20 cellular contexts compared by ENCODE assay signal in the genomic region with DNA sequence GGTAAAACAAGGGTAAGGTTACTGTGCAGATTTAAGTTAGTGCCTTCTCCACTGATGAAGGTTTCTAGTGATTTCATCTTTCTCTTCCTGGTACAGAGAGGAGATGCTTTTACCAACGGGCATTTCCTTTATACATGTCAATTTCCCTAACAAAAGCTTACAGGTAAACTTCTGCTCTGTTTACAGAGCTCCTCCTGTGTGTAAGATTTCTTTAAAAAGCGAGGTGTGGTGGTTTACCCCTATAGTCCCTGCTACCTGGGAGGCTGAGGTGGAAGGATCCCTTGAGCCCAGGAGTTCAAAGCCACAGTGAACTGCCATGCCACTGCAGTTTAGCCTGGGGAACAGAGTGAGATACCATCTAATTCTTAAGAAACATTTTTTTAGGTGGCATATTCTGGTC. TPM values are rescaled to one million over a fixed set of nuclear protein-coding genes. Genes with fewer than 3 reads are reported as not detected.
DNase-seq lines count a peak whose midpoint lies in the region; ATAC-seq and TF ChIP-seq lines count a peak whose summit lies in the region.
"Had no signal": no experiment of that assay in that cellular context is flagged by ENCODE, and none has a peak within 500 bp of the region (broad histone marks: within the 10 kb centered on the region; RNA-seq: fewer than 3 reads in every experiment).

No MANE protein-coding gene starts in this region.

- H3K79me2 ChIP-seq in Loucy (ENCODE audit: insufficient read depth, low read length), result no peaks in the 10 kb centered on the region
- no peaks in the 10 kb centered on the region for H3K79me2 ChIP-seq in PC-9 (ENCODE audit: low read depth)
- H3K79me2 ChIP-seq in mesendoderm (ENCODE audit: control insufficient read depth, insufficient read depth, low read length), result no peaks in the 10 kb centered on the region

- TF ChIP-seq POLR2A in Peyer's patch (IDR thresholded peaks at IDR 0.05), result no peak

- peaks cover 5% of the 10 kb centered on the region for H3F3A ChIP-seq in Loucy (ENCODE audit: low read depth)
- H3F3A ChIP-seq in PC-9 (ENCODE audit: insufficient read depth, low read depth), result no peaks in the 10 kb centered on the region

- peaks cover 41% of the 10 kb centered on the region for H3K4me1 ChIP-seq in Loucy (ENCODE audit: insufficient read depth, low read length, poor library complexity, severe bottlenecking)
- H3K4me1 ChIP-seq in PC-9 (replicated peaks; ENCODE audit: insufficient read depth), result no peaks in the 10 kb centered on the region
- peaks cover 1% of the 10 kb centered on the region for H3K4me1 ChIP-seq in mesendoderm (ENCODE audit: control insufficient read depth, low read depth, low read length)
- peaks cover 0 to 7% (median 0%) of the 10 kb centered on the region in 4 donors for H3K4me1 ChIP-seq in Peyer's patch
- H3K4me1 ChIP-seq: A549, Caco-2 had no signal

- H3K36me3 ChIP-seq in Loucy (ENCODE audit: insufficient read depth, low read length), result no peaks in the 10 kb centered on the region
- H3K36me3 ChIP-seq in PC-9 (ENCODE audit: low read depth), result no peaks in the 10 kb centered on the region
- no peaks in the 10 kb centered on the region for H3K36me3 ChIP-seq in mesendoderm (ENCODE audit: control insufficient read depth, insufficient read depth, low read length)
- H3K36me3 ChIP-seq in Peyer's patch, result no peaks in the 10 kb centered on the region
- H3K36me3 ChIP-seq in H7 (replicated peaks; ENCODE audit: control insufficient read depth, insufficient read depth, low read length), result no peaks in the 10 kb centered on the region

- H2BK5ac ChIP-seq in mesendoderm (ENCODE audit: low read length), result no peak overlapping the region

- TF ChIP-seq CTCF in Loucy (conservative IDR thresholded peaks at IDR 0.05; ENCODE audit: low read length) (no peak), PC-9 (conservative IDR thresholded peaks at IDR 0.05) (no peak), Peyer's patch (IDR thresholded peaks at IDR 0.05) (no peak)

- H3K4me2 ChIP-seq in Loucy (ENCODE audit: low read depth, low read length, poor library complexity, severe bottlenecking) (peak overlapping the region; percentile 28), PC-9 (no peak overlapping the region), mesendoderm (ENCODE audit: low read length) (no peak overlapping the region)
- H3K4me2 ChIP-seq: A549 had no signal

- no CpG with 5 or more reads among the region's 2 CpGs for WGBS in mesendoderm (ENCODE audit: extremely low coverage, insufficient coverage, low lambda C conversion rate)

- BruUV-seq in PC-9 (replicated peaks; lab: Mats Ljungman, UMichigan), result no TSS peak

- H2BK15ac ChIP-seq in mesendoderm (replicated peaks; ENCODE audit: low read depth), result no peak overlapping the region

- POLR2A ChIA-PET in PC-9 (lab: Charles Lee; ENCODE audit: unreplicated experiment), result no interaction called here

- H3K23ac ChIP-seq in mesendoderm (ENCODE audit: low read length), result no peak overlapping the region

- no peak overlapping the region for H4K5ac ChIP-seq in mesendoderm (ENCODE audit: low read length)

- H3K79me1 ChIP-seq in mesendoderm (ENCODE audit: low read length), result no peaks in the 10 kb centered on the region

- CTCF ChIA-PET in PC-9 (lab: Charles Lee), result no interaction called here

- H3K9me3 ChIP-seq in Loucy (ENCODE audit: insufficient read depth, low read depth, low read length) (no peaks in the 10 kb centered on the region), PC-9 (ENCODE audit: insufficient read depth, low read depth) (no peaks in the 10 kb centered on the region), Peyer's patch (no peaks in the 10 kb centered on the region)
- H3K9me3 ChIP-seq: A549, Caco-2 had no signal

- H4K8ac ChIP-seq in mesendoderm (ENCODE audit: low read depth, low read length), result no peak overlapping the region

- H3K4me3 ChIP-seq in Loucy (ENCODE audit: low read length, poor library complexity, severe bottlenecking), result no peak overlapping the region
- no peak overlapping the region for H3K4me3 ChIP-seq in PC-9
- H3K4me3 ChIP-seq in mesendoderm (ENCODE audit: low read length), result no peak overlapping the region
- no peak overlapping the region for H3K4me3 ChIP-seq in Peyer's patch
- H3K4me3 ChIP-seq in H7 (ENCODE audit: insufficient read depth, low read depth, low read length), result no peak overlapping the region
- H3K4me3 ChIP-seq: A549, GM12878, GM23248 had no signal

- no peaks in the 10 kb centered on the region for H3K27me3 ChIP-seq in Loucy (ENCODE audit: insufficient read depth, low read length, poor library complexity, severe bottlenecking)
- no peaks in the 10 kb centered on the region for H3K27me3 ChIP-seq in PC-9 (ENCODE audit: insufficient read depth, low read depth)
- H3K27me3 ChIP-seq in mesendoderm (ENCODE audit: insufficient read depth, low read length, poor library complexity), result no peaks in the 10 kb centered on the region
- no peaks in the 10 kb centered on the region for H3K27me3 ChIP-seq in Peyer's patch
- H3K27me3 ChIP-seq in H7 (ENCODE audit: control insufficient read depth, insufficient read depth, low read length), result no peaks in the 10 kb centered on the region

- H3K18ac ChIP-seq in mesendoderm (ENCODE audit: low read length), result peak overlapping the region; percentile 41

- DNase-seq in DMS53 (lab: John Stamatoyannopoulos, UW), result peak; percentile 7
- no peak for DNase-seq in DMS53 treated with DMSO at 0.1 percent for 48 hours (lab: John Stamatoyannopoulos, UW; ENCODE audit: unreplicated experiment)
- no peak for DNase-seq in PC-9
- no peak for DNase-seq in mesendoderm
- no peak for DNase-seq in Peyer's patch
- DNase-seq in H7, result no peak
- DNase-seq: AML-193; Caco-2; CD4-positive, alpha-beta T cell; DMS79 treated with DMSO at 0.1 percent for 48 hours; EL; GM23248; KG1 had no signal

- ATAC-seq in GM21390 (IDR thresholded peaks at IDR 0.05; ENCODE audit: unreplicated experiment), result no peak
- ATAC-seq: A549, GM12878, HCT116 had no signal

- H4K20me1 ChIP-seq in Loucy (ENCODE audit: insufficient read depth, low read length, poor library complexity, severe bottlenecking) (no peaks in the 10 kb centered on the region), PC-9 (ENCODE audit: insufficient read depth) (no peaks in the 10 kb centered on the region)

- no peak overlapping the region for H2AK5ac ChIP-seq in mesendoderm (ENCODE audit: low read length)

- H3K9ac ChIP-seq in Loucy (ENCODE audit: low read depth, low read length, poor library complexity, severe bottlenecking) (no peak overlapping the region), mesendoderm (ENCODE audit: low read length) (no peak overlapping the region)
- H3K9ac ChIP-seq: GM23248 had no signal

- H3K56ac ChIP-seq in mesendoderm (ENCODE audit: low read length), result no peak overlapping the region

- no peaks in the 10 kb centered on the region for H3K9me2 ChIP-seq in Loucy (replicated peaks; ENCODE audit: low read depth, low read length)
- no peaks in the 10 kb centered on the region for H3K9me2 ChIP-seq in PC-9 (ENCODE audit: insufficient read depth)

- H3K4ac ChIP-seq in mesendoderm (ENCODE audit: low read depth, low read length), result no peak overlapping the region

- no peak overlapping the region for H2BK120ac ChIP-seq in mesendoderm (ENCODE audit: low read depth, low read length)

- no peak overlapping the region for H3K27ac ChIP-seq in PC-9
- H3K27ac ChIP-seq in mesendoderm (ENCODE audit: low read depth, low read length), result no peak overlapping the region
- H3K27ac ChIP-seq in Peyer's patch, result no peak overlapping the region
- H3K27ac ChIP-seq: 22Rv1, A549, C4-2B, GM23248 had no signal

- intact Hi-C loops in PC-9 (cut with micrococcal nuclease; ENCODE audit: unreplicated experiment), result no loop called here

- H2AFZ ChIP-seq in Loucy (ENCODE audit: low read length) (peak overlapping the region; percentile 71), PC-9 (peak overlapping the region; percentile 36; the same call in 1 of the 2 replicates)
- H2AFZ ChIP-seq: GM23248 had no signal

RNA-seq across cellular contexts. Expression of a gene that starts 40.7 kb away (rescaled TPM):
- 6.8 and 8.4 TPM in 2 replicates for total RNA-seq in PC-9 (2021)
- polyA plus RNA-seq in mesendoderm (2013, experiment 1 of 2), result 7.8 TPM
- polyA plus RNA-seq in mesendoderm (2013, experiment 2 of 2), result 7.5 TPM
- 10 to 100 TPM; 19.7 to 52.8 (median 28.7) TPM for total RNA-seq in Peyer's patch
- total RNA-seq in H7 (2014; rRNA removed; shearing (Covaris generic)), result 11.6 and 16.6 TPM in 2 replicates
